Comparison of ENCODE assay signal across 8 cellular contexts in genomic region chr1:7705048-7705907, GRCh38.
DNase-seq lines count a peak whose midpoint lies in the region; ATAC-seq and TF ChIP-seq lines count a peak whose summit lies in the region.

No MANE protein-coding gene starts in this region.

- no peak for ATAC-seq in GM18873 (IDR thresholded peaks at IDR 0.05; ENCODE audit: low FRiP score, unreplicated experiment)
- ATAC-seq in GM21786 (IDR thresholded peaks at IDR 0.05; ENCODE audit: unreplicated experiment) = no peak

- H3K4me1 ChIP-seq in neutrophil (ENCODE audit: control insufficient read depth in 1 of 2, insufficient read depth in 1 of 2, low read depth in 1 of 2, low read length in 1 of 2) = peaks cover 11 to 17% of the 10 kb centered on the region in 2 experiments

- H3K27me3 ChIP-seq in HL-60 (ENCODE audit: insufficient read depth, poor library complexity, severe bottlenecking) (peaks cover 34% of the 10 kb centered on the region), neutrophil (peaks cover 86% of the 10 kb centered on the region)

- H3K36me3 ChIP-seq in neutrophil = no peaks in the 10 kb centered on the region

- H3K27ac ChIP-seq in HL-60 (replicated peaks) = no peak overlapping the region
- H3K27ac ChIP-seq in neutrophil = no peak overlapping the region

- H3K4me3 ChIP-seq in HL-60 (replicated peaks; ENCODE audit: insufficient read depth, low read length) = peak overlapping the region; percentile 27
- peak overlapping the region; percentile 31 for H3K4me3 ChIP-seq in fibroblast of the aortic adventitia (ENCODE audit: low read depth, low read length)
- H3K4me3 ChIP-seq in neutrophil (ENCODE audit: low read depth in 1 of 2, low read length in 1 of 2) = peak overlapping the region; percentile 41 to 58

- DNase-seq in HL-60 (ENCODE audit: low read depth in 1 of 2, low spot score in 1 of 2) = peak in 1 of 2 experiments; percentile 9
- peak; percentile 52 for DNase-seq in activated T-cell treated with anti-CD3 and anti-CD28 coated beads, Interleukin-2, amount 50 U/mL, for 1 hour
- no peak for DNase-seq in fibroblast of the aortic adventitia (ENCODE audit: low read depth)
- DNase-seq in NCI-H2171 treated with DMSO at 0.1 percent for 48 hours (lab: John Stamatoyannopoulos, UW) = no peak
- no peak for DNase-seq in AG08395 (ENCODE audit: low spot score)

- TF ChIP-seq CTCF in HL-60 (IDR thresholded peaks at IDR 0.05; ENCODE audit: insufficient read depth, low read length) (no peak), fibroblast of the aortic adventitia (IDR thresholded peaks at IDR 0.05; ENCODE audit: insufficient read depth, low read length) (no peak), neutrophil (IDR thresholded peaks at IDR 0.05) (no peak)

- no peaks in the 10 kb centered on the region for H3K9me3 ChIP-seq in neutrophil
